8 cellular contexts compared by ENCODE assay signal in the genomic region with DNA sequence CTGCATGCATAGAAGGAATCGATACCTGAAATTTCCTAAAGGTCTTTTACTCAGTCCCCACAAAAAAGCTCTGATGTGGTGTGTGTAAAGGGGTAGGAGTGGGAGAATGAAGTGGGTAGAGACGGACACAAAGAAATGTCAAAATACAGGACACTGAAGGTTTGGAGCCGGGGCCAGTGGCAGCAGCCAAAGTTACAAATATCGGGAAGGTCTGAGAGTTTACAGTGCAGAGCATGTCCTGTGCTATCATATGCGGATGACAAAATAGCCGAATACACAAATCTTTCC. TPM values are rescaled to one million over a fixed set of nuclear protein-coding genes. Genes with fewer than 3 reads are reported as not detected.
DNase-seq lines count a peak whose midpoint lies in the region; ATAC-seq and TF ChIP-seq lines count a peak whose summit lies in the region.

No MANE protein-coding gene starts in this region.

- H3K27me3 ChIP-seq in OCI-LY3 (ENCODE audit: low read depth, low read length) (no peaks in the 10 kb centered on the region), fibroblast of lung (ENCODE audit: control insufficient read depth, insufficient read depth, low read length) (no peaks in the 10 kb centered on the region)

- H3K4me1 ChIP-seq in OCI-LY3 (ENCODE audit: low read length) = peaks cover 17% of the 10 kb centered on the region
- no peaks in the 10 kb centered on the region for H3K4me1 ChIP-seq in fibroblast of lung (ENCODE audit: control insufficient read depth, extremely low read depth, insufficient read depth, low read length)

- ATAC-seq in GM19467 (IDR thresholded peaks at IDR 0.05; ENCODE audit: unreplicated experiment) = peak; percentile 3
- no peak for ATAC-seq in esophagus mucosa
- ATAC-seq in GM21528 (IDR thresholded peaks at IDR 0.05; ENCODE audit: low FRiP score, unreplicated experiment) = no peak

- DNase-seq in fibroblast of lung (ENCODE audit: low read depth in 2 of 2) (no peak), skeletal muscle cell (ENCODE audit: low read depth) (no peak), GM13976 (ENCODE audit: low spot score) (no peak), NOMO-1 treated with dmso at 0.1 percent for 144 hours (lab: John Stamatoyannopoulos, UW; ENCODE audit: unreplicated experiment) (no peak)

- peak overlapping the region; percentile 88 for H3K4me3 ChIP-seq in OCI-LY3 (ENCODE audit: low read length)
- peak overlapping the region; percentile 57 to 92 (median 84) for H3K4me3 ChIP-seq in fibroblast of lung (replicated peaks in 1 of 4; ENCODE audit: control extremely low read depth in 1 of 4, insufficient read depth in 1 of 4, low read depth in 3 of 4, low read length in 4 of 4)
- peak overlapping the region; percentile 95 for H3K4me3 ChIP-seq in skeletal muscle cell (ENCODE audit: low read depth, low read length)

- in situ Hi-C loops in GM13976 (cut with MboI; ENCODE audit: low sequenced_read_pairs, unreplicated experiment) = no loop called here

- H3K27ac ChIP-seq in OCI-LY3 (ENCODE audit: low read length) (peak overlapping the region; percentile 75), fibroblast of lung (ENCODE audit: insufficient read depth, low read length) (peak overlapping the region; percentile 95)

- H3K79me2 ChIP-seq in OCI-LY3 (ENCODE audit: low read length) (peaks cover 27% of the 10 kb centered on the region), fibroblast of lung (ENCODE audit: control insufficient read depth, insufficient read depth, low read length) (peaks cover 2% of the 10 kb centered on the region)

- H4K20me1 ChIP-seq in OCI-LY3 (ENCODE audit: insufficient read depth, low read length) = no peaks in the 10 kb centered on the region
- no peaks in the 10 kb centered on the region for H4K20me1 ChIP-seq in fibroblast of lung (ENCODE audit: control insufficient read depth, extremely low read depth, insufficient read depth, low read length)

- H3K4me2 ChIP-seq in OCI-LY3 (ENCODE audit: low read length) (peak overlapping the region; percentile 74), fibroblast of lung (ENCODE audit: extremely low read depth, insufficient read depth, low read length) (peak overlapping the region; percentile 77)

- TF ChIP-seq CTCF in OCI-LY3 (IDR thresholded peaks at IDR 0.05; ENCODE audit: low read depth, low read length) = no peak
- no peak for TF ChIP-seq CTCF in fibroblast of lung (conservative IDR thresholded peaks at IDR 0.05 in 1 of 2, IDR thresholded peaks at IDR 0.05 in 1 of 2; ENCODE audit: low read depth in 1 of 2, low read length in 2 of 2)
- TF ChIP-seq CTCF in GM13976 (IDR thresholded peaks at IDR 0.05; ENCODE audit: borderline replicate concordance, control extremely low read depth, extremely low read depth, insufficient read depth, missing control alignments) = no peak

- H3K9ac ChIP-seq in OCI-LY3 (ENCODE audit: low read length) = peak overlapping the region; percentile 53
- H3K9ac ChIP-seq in fibroblast of lung (ENCODE audit: insufficient read depth, low read length) = peak overlapping the region; percentile 74

- no peaks in the 10 kb centered on the region for H3K9me3 ChIP-seq in OCI-LY3 (ENCODE audit: insufficient read depth, low read length)
- no peaks in the 10 kb centered on the region for H3K9me3 ChIP-seq in fibroblast of lung (ENCODE audit: control insufficient read depth, insufficient read depth, low read depth, low read length)

- H2AFZ ChIP-seq in OCI-LY3 (ENCODE audit: low read depth, low read length) (peak overlapping the region; percentile 93), fibroblast of lung (ENCODE audit: low read length) (peak overlapping the region; percentile 62)

- peaks cover 6% of the 10 kb centered on the region for H3K36me3 ChIP-seq in OCI-LY3 (replicated peaks; ENCODE audit: low read depth, low read length)
- H3K36me3 ChIP-seq in fibroblast of lung (ENCODE audit: control insufficient read depth, insufficient read depth, low read length) = no peaks in the 10 kb centered on the region

RNA-seq across cellular contexts. Expression of a gene that starts 0.5 kb away (rescaled TPM):
- total RNA-seq in fibroblast of lung (21.3 and 28.9 TPM in 2 replicates), esophagus mucosa (22.2 TPM)
- polyA plus RNA-seq in fibroblast of lung = 19.0 and 19.2 TPM in 2 replicates
- polyA plus RNA-seq in fibroblast of lung (2012) = 14.4 and 15.6 TPM in 2 replicates
- 2.9 and 7.2 TPM in 2 replicates for polyA minus RNA-seq in fibroblast of lung (ENCODE audit: low replicate concordance)
